ENCODE assay signal across 2 cellular contexts in genomic region chr16:56684256-56684925, GRCh38.
TF ChIP-seq lines count a peak whose summit lies in the region.

No MANE protein-coding gene starts in this region.

TF ChIP-seq in A549, 52 proteins besides CTCF, POLR2A, EP300 and RAD21:
- TF ChIP-seq, protein P1, sequence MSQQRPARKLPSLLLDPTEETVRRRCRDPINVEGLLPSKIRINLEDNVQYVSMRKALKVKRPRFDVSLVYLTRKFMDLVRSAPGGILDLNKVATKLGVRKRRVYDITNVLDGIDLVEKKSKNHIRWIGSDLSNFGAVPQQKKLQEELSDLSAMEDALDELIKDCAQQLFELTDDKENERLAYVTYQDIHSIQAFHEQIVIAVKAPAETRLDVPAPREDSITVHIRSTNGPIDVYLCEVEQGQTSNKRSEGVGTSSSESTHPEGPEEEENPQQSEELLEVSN (IDR thresholded peaks at IDR 0.05; ENCODE audit: borderline replicate concordance, low read depth), result no peak
- TF ChIP-seq RNF2 (IDR thresholded peaks at IDR 0.05; ENCODE audit: borderline replicate concordance, low read depth), result no peak
- TF ChIP-seq SREBF2 (IDR thresholded peaks at IDR 0.05), result no peak
- TF ChIP-seq JUN (IDR thresholded peaks at IDR 0.05), result 0 out of 5 replicates have a peak, but pooled peaks of 1 of the 2 experiments have one; percentile 23

TF ChIP-seq in GM23338, 12 proteins besides CTCF, POLR2A, EP300 and RAD21:
- TF ChIP-seq EZH2phosphoT487 (IDR thresholded peaks at IDR 0.05; ENCODE audit: unreplicated experiment), result no peak
- TF ChIP-seq POLR2AphosphoS5 (IDR thresholded peaks at IDR 0.05; ENCODE audit: low read depth), result peak; percentile 64
